Comparison of ENCODE assay signal across 10 cellular contexts in genomic region chr7:12154119-12154518, GRCh38.
"Had no signal": no experiment of that assay in that cellular context is flagged by ENCODE, and none has a peak within 500 bp of the region (broad histone marks: within the 10 kb centered on the region; RNA-seq: fewer than 3 reads in every experiment).

No MANE protein-coding gene starts in this region.

- H3K36me3 ChIP-seq: HAP-1 had no signal

- ATAC-seq: HCT116 had no signal

- H3K27ac ChIP-seq: GM23248, HL-60, KMS-11 had no signal

- H2AFZ ChIP-seq: GM23248 had no signal

- H3K9me3 ChIP-seq: HAP-1 had no signal

- H3K4me1 ChIP-seq: HAP-1 had no signal

- H3K4me3 ChIP-seq: GM23248, HAP-1 had no signal

- H3K4me2 ChIP-seq: KMS-11 had no signal

- DNase-seq: GM23248, GOT3, H7, IMR-90, Karpas-422, KBM-7 had no signal

- H3K9ac ChIP-seq: GM23248, KMS-11 had no signal
